ENCODE assay signal across 10 cellular contexts in the genomic region with DNA sequence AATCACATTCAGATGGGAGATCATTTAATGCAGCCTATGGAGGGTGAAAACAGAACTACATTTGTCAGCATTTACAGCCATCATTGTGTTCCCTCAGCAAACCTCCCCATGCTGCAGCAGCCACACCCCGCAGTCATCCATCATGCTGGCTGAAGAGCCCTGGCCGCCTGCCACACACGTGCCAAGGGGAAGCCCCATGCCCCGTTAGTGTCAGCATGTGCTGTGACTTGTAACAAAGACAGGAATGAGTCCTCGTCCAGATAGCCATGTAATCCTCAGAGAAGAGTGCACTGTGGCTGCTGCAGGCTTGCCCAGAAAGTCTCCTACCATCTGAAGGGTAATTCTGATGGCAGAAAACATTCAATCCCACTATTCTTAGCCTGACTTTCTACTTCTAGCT.
DNase-seq lines count a peak whose midpoint lies in the region; ATAC-seq, FAIRE-seq and TF ChIP-seq lines count a peak whose summit lies in the region.
"Had no signal": no experiment of that assay in that cellular context is flagged by ENCODE, and none has a peak within 500 bp of the region (broad histone marks: within the 10 kb centered on the region; RNA-seq: fewer than 3 reads in every experiment).

No MANE protein-coding gene starts in this region.

- H3K27ac ChIP-seq in left lung: no peak overlapping the region

- no peaks in the 10 kb centered on the region for H3K4me1 ChIP-seq in left lung

- no peak for TF ChIP-seq CTCF in left lung (IDR thresholded peaks at IDR 0.05)

- no peak for TF ChIP-seq POLR2A in H54 (IDR thresholded peaks at IDR 0.05; ENCODE audit: low read depth, low read length)

- no peaks in the 10 kb centered on the region for H3K9me3 ChIP-seq in left lung

- no peak overlapping the region for H3K4me3 ChIP-seq in left lung

- intact Hi-C loops in left lung (cut with DNase I): no loop called here

- FAIRE-seq in H54 (lab: Jason Lieb, UNC): no peak
- FAIRE-seq: endometrium had no signal

- H3K27me3 ChIP-seq in left lung: no peaks in the 10 kb centered on the region

- H3K36me3 ChIP-seq in left lung: no peaks in the 10 kb centered on the region

- ATAC-seq in GM21825 (IDR thresholded peaks at IDR 0.05; ENCODE audit: unreplicated experiment): peak; percentile 52
- peak; percentile 74 for ATAC-seq in left lung
- ATAC-seq in GM19395 (IDR thresholded peaks at IDR 0.05; ENCODE audit: unreplicated experiment): no peak

- DNase-seq in CD1c-positive myeloid dendritic cell (ENCODE audit: extremely low spot score) (peak; percentile 5), OCI-M1 (lab: John Stamatoyannopoulos, UW) (peak; percentile 8), left lung (peak; percentile 36 to 78), H54 (ENCODE audit: insufficient read length, low spot score) (no peak)
- DNase-seq in activated naive CD4-positive, alpha-beta T cell treated with Interleukin-2 at 50 U/mL for 16 hours: no peak
- no peak for DNase-seq in stimulated activated naive CD4-positive, alpha-beta T cell treated with Interleukin-2 at 50 U/mL for 16 hours (lab: John Stamatoyannopoulos, UW)
- DNase-seq: H7 had no signal

Comparison
In these comparisons a context has a peak if more than half of its experiments do, and no peak if none do; other contexts are left out.
1. DNase-seq: peak in CD1c-positive myeloid dendritic cell (single experiment), OCI-M1 (single experiment) and left lung (2 of 2); none in activated naive CD4-positive, alpha-beta T cell treated with Interleukin-2 at 50 U/mL for 16 hours (single experiment), stimulated activated naive CD4-positive, alpha-beta T cell treated with Interleukin-2 at 50 U/mL for 16 hours (single experiment) and H54 (single experiment).